In the genomic region with DNA sequence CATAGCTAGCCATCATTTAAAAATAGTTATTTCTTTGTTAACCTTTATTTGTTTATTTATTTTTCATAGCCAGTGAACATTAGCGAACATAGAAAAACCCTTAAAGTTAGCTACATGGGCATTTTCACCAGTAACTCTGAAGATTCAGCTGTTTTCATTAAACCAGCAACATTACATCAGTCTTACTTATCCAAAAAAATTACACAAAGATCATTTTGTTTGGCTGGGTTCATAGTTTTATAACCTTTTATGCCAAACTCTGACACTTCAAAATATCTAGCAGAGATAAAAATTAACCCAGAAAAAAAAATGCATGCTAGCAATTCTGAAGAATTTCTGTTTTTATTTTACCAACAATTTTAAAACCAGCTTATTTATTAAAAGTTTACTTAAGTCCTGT, we compare ENCODE assay signal across 8 cellular contexts.
"Had no signal": no experiment of that assay in that cellular context is flagged by ENCODE, and none has a peak within 500 bp of the region (broad histone marks: within the 10 kb centered on the region; RNA-seq: fewer than 3 reads in every experiment).

No MANE protein-coding gene starts in this region.

- H2AFZ ChIP-seq: GM23248 had no signal

- H3K4me1 Mint-ChIP-seq: IgD-negative memory B cell had no signal

- H3K9ac ChIP-seq: GM23248 had no signal

- H3K27me3 Mint-ChIP-seq: IgD-negative memory B cell had no signal

- H3K36me3 ChIP-seq: HAP-1 had no signal

- H3K4me3 Mint-ChIP-seq: HFFc6, IgD-negative memory B cell had no signal

- ATAC-seq: HCT116 had no signal

- H3K4me3 ChIP-seq: GM23248, HAP-1 had no signal

- H3K36me3 Mint-ChIP-seq: IgD-negative memory B cell had no signal

- H3K9me3 ChIP-seq: HAP-1 had no signal

- H3K27ac ChIP-seq: GM23248 had no signal

- DNase-seq: GM23248, GOT3, H7, HFFc6, KBM-7 had no signal
